In the genomic region with DNA sequence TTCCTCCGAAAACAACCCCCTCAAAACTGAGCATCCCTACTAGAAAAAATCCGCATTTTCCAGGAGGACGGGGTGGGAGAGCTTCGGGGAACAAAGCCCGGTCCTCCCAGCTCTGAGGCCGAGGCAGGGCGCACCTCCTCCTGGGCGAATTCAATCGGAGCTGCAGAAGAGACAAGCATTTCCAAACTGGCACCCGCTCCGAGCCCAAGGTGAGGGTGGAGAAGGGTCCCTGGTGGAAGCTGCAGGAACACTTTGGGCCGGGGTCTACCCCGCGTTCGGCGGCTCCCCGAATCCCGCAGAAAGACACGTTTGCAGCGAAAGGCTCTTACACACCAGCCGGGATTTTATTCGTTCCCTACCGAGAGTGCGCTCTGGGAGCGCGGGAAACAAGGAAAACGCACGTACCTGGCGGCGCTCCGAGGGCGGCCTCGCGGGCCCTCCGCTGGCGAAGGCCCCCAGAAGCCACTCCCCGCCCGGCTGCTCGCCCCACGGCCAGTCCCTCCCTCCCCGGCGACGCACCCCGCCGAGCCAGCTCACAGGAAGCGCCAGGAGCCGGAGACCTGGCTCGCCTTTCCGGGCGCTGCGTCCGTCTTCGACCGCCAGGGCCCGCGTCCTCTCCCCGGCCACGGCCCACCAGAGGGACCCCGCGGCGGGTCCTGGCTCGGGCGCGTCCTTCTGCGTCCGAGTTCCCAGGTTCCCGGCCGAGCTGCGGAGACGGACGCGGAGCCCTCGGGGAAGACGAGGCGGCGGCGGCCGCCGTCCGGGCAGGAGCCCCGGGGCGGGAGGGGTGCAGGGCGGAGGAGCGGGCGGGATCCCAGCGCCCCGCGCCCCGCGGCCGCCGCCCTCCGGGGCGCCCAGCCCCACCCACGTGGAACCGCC, we compare ENCODE assay signal across 8 cellular contexts. TPM values are rescaled to one million over a fixed set of nuclear protein-coding genes. Genes with fewer than 3 reads are reported as not detected.
DNase-seq lines count a peak whose midpoint lies in the region; ATAC-seq and TF ChIP-seq lines count a peak whose summit lies in the region.

No MANE protein-coding gene starts in this region.

- H3K9ac ChIP-seq in HUES6 (ENCODE audit: low read length) = peak overlapping the region; percentile 96
- H3K9ac ChIP-seq in adipocyte (ENCODE audit: low read length) = peak overlapping the region; percentile 94

- H3K36me3 ChIP-seq in HUES6 (ENCODE audit: control insufficient read depth, insufficient read depth, low read length) = no peaks in the 10 kb centered on the region
- H3K36me3 ChIP-seq in Peyer's patch = no peaks in the 10 kb centered on the region
- H3K36me3 ChIP-seq in adipocyte (ENCODE audit: control insufficient read depth, insufficient read depth, low read length, severe bottlenecking) = no peaks in the 10 kb centered on the region
- no peaks in the 10 kb centered on the region for H3K36me3 ChIP-seq in ovary

- H3K9me3 ChIP-seq in HUES6 (ENCODE audit: control insufficient read depth, insufficient read depth, low read depth, low read length) = no peaks in the 10 kb centered on the region
- H3K9me3 ChIP-seq in Peyer's patch = no peaks in the 10 kb centered on the region
- no peaks in the 10 kb centered on the region for H3K9me3 ChIP-seq in adipocyte (ENCODE audit: control insufficient read depth, low read length)
- no peaks in the 10 kb centered on the region for H3K9me3 ChIP-seq in ovary

- H3K27me3 ChIP-seq in HUES6 (ENCODE audit: control insufficient read depth, insufficient read depth, low read length) = peaks cover 81% of the 10 kb centered on the region
- H3K27me3 ChIP-seq in Peyer's patch = no peaks in the 10 kb centered on the region
- no peaks in the 10 kb centered on the region for H3K27me3 ChIP-seq in adipocyte (replicated peaks; ENCODE audit: control insufficient read depth, insufficient read depth, low read length)
- no peaks in the 10 kb centered on the region for H3K27me3 ChIP-seq in ovary

- DNase-seq in DMS53 treated with DMSO at 0.1 percent for 48 hours (lab: John Stamatoyannopoulos, UW; ENCODE audit: unreplicated experiment) (peak; percentile 60), Peyer's patch (peak; percentile 32 to 94 (median 88)), adipocyte (ENCODE audit: low read depth) (peak; percentile 93), Right ventricle myocardium inferior (ENCODE audit: missing footprints) (peak; percentile 93), ovary (peak; percentile 82 to 92 (median 88)), cortex of kidney (lab: John Stamatoyannopoulos, UW) (no peak)

- TF ChIP-seq EP300 in ovary (IDR thresholded peaks at IDR 0.05) = no peak

- 0 to 1% (median 0%) methylated on average over 54 to 83 of the region's 96 CpGs for WGBS in ovary, 3 donors

- peak overlapping the region; percentile 89; the same call in 1 of the 2 replicates for H3K27ac ChIP-seq in HUES6 (ENCODE audit: low read depth, low read length)
- H3K27ac ChIP-seq in Peyer's patch = peak overlapping the region; percentile 71 to 100 (median 94)
- H3K27ac ChIP-seq in ovary = peak overlapping the region; percentile 59 to 99

- peak; percentile 96 to 97 for TF ChIP-seq POLR2A in Peyer's patch (IDR thresholded peaks at IDR 0.05)
- TF ChIP-seq POLR2A in ovary (IDR thresholded peaks at IDR 0.05) = peak; percentile 73

- H3K4me3 ChIP-seq in HUES6 (ENCODE audit: low read depth, low read length) (peak overlapping the region; percentile 91), Peyer's patch (peak overlapping the region; percentile 55 to 89 (median 75)), adipocyte (ENCODE audit: low read length) (peak overlapping the region; percentile 88), ovary (peak overlapping the region; percentile 80)

- ATAC-seq in GM21423 (IDR thresholded peaks at IDR 0.05; ENCODE audit: unreplicated experiment) (peak; percentile 40), Right ventricle myocardium inferior (peak; percentile 77)

- intact Hi-C loops in Right ventricle myocardium inferior (cut with DNase I) = loop anchor here (2.0 kb wide), 1 partner anchor 143 kb away; no protein-coding TSS in a partner anchor
- intact Hi-C loops in ovary (cut with DNase I) = no loop called here

- TF ChIP-seq CTCF in Peyer's patch (IDR thresholded peaks at IDR 0.05) (peak in 3 of 6 experiments; percentile 52 to 57 (median 54)), ovary (IDR thresholded peaks at IDR 0.05) (peak in 2 of 3 donors; percentile 42 to 66)

- H3K4me1 ChIP-seq in HUES6 (ENCODE audit: control insufficient read depth, insufficient read depth, low read length) (peaks cover 42% of the 10 kb centered on the region), Peyer's patch (peaks cover 4 to 36% (median 21%) of the 10 kb centered on the region in 4 donors), adipocyte (ENCODE audit: control insufficient read depth, insufficient read depth, low read length) (peaks cover 19% of the 10 kb centered on the region), ovary (ENCODE audit: insufficient read depth) (peaks cover 7% of the 10 kb centered on the region)

RNA-seq across cellular contexts. Expression of gene BAHCC1, which starts 49.8 kb away (rescaled TPM):
- total RNA-seq in Peyer's patch (10 to 100 TPM; 11.6 to 43.0 (median 23.9) TPM), Right ventricle myocardium inferior (9.9 TPM), ovary (10 to 100 TPM in 6 of 7 donors, 1 to 10 TPM in 1; 7.6 to 31.9 (median 24.2) TPM)
- polyA plus RNA-seq in ovary = 10 to 100 TPM in 1 of 2 donors, 1 to 10 TPM in 1; 1.9 to 16.0 TPM

RNA-seq across cellular contexts. Expression of gene SLC38A10, which starts 50.3 kb away (rescaled TPM):
- total RNA-seq in Peyer's patch (100 to 1,000 TPM; 126 to 206 (median 169) TPM), Right ventricle myocardium inferior (44.6 TPM), ovary (10 to 100 TPM; 46.6 to 75.7 (median 68.8) TPM)
- 10 to 100 TPM; 11.5 to 57.7 TPM for polyA plus RNA-seq in ovary
